In genomic region chr1:12511516-12512468, GRCh38 we compare ENCODE assay signal across 11 cellular contexts.
DNase-seq lines count a peak whose midpoint lies in the region; ATAC-seq, FAIRE-seq and TF ChIP-seq lines count a peak whose summit lies in the region.
"Had no signal": no experiment of that assay in that cellular context is flagged by ENCODE, and none has a peak within 500 bp of the region (broad histone marks: within the 10 kb centered on the region; RNA-seq: fewer than 3 reads in every experiment).

No MANE protein-coding gene starts in this region.

- H3K9ac ChIP-seq in astrocyte (ENCODE audit: low read length), result no peak overlapping the region

- H3K36me3 ChIP-seq in astrocyte (ENCODE audit: insufficient read depth, low read length) (no peaks in the 10 kb centered on the region), left lung (peaks cover 0 to 29% of the 10 kb centered on the region in 2 donors), thoracic aorta (peaks cover 9% of the 10 kb centered on the region)

- intact Hi-C loops in left lung (cut with DNase I), result no loop called here

- H3K4me1 ChIP-seq in astrocyte (ENCODE audit: insufficient read depth, low read length), result no peaks in the 10 kb centered on the region
- H3K4me1 ChIP-seq in left lung, result peaks cover 15 to 29% of the 10 kb centered on the region in 2 donors
- H3K4me1 ChIP-seq in thoracic aorta (ENCODE audit: control insufficient read depth in 1 of 2, low read depth in 2 of 2), result peaks cover 12 to 39% of the 10 kb centered on the region in 2 donors

- no peak overlapping the region for H2AFZ ChIP-seq in astrocyte (ENCODE audit: low read depth, low read length)

- H3K27ac Mint-ChIP-seq in activated CD8-positive, alpha-beta memory T cell treated with anti-CD3 and anti-CD28 coated beads, Interleukin-2, amount 10 ng/mL, durations not matched to agents 7 days and 5 days, result peak overlapping the region; percentile 69
- no peak overlapping the region for H3K27ac Mint-ChIP-seq in astrocyte (ENCODE audit: unreplicated experiment)

- H3K4me1 Mint-ChIP-seq in activated CD8-positive, alpha-beta memory T cell treated with anti-CD3 and anti-CD28 coated beads, Interleukin-2, amount 10 ng/mL, durations not matched to agents 7 days and 5 days, result peaks cover 28% of the 10 kb centered on the region
- no peaks in the 10 kb centered on the region for H3K4me1 Mint-ChIP-seq in astrocyte (ENCODE audit: low read depth, unreplicated experiment)

- H3K4me3 ChIP-seq in astrocyte (ENCODE audit: insufficient read depth, low read depth, low read length) (no peak overlapping the region), left lung (no peak overlapping the region), thoracic aorta (peak overlapping the region; percentile 10)

- no peaks in the 10 kb centered on the region for H3K9me3 Mint-ChIP-seq in activated CD8-positive, alpha-beta memory T cell treated with anti-CD3 and anti-CD28 coated beads, Interleukin-2, amount 10 ng/mL, durations not matched to agents 7 days and 5 days (ENCODE audit: low read depth)
- no peaks in the 10 kb centered on the region for H3K9me3 Mint-ChIP-seq in astrocyte (ENCODE audit: unreplicated experiment)

- FAIRE-seq in astrocyte (lab: Jason Lieb, UNC), result no peak

- ATAC-seq in activated CD8-positive, alpha-beta memory T cell treated with anti-CD3 and anti-CD28 coated beads, Interleukin-2, amount 10 ng/mL, durations not matched to agents 7 days and 5 days, result no peak
- ATAC-seq in left lung, result peak; percentile 18
- ATAC-seq in thoracic aorta (ENCODE audit: insufficient number of reproducible peaks, low FRiP score, low read depth), result no peak
- no peak for ATAC-seq in HG02763 (IDR thresholded peaks at IDR 0.05; ENCODE audit: unreplicated experiment)
- ATAC-seq in HG02885 (IDR thresholded peaks at IDR 0.05; ENCODE audit: poor library complexity, unreplicated experiment), result no peak
- ATAC-seq in HG02610 (IDR thresholded peaks at IDR 0.05; ENCODE audit: unreplicated experiment), result no peak

- H4K20me1 ChIP-seq in astrocyte (ENCODE audit: insufficient read depth, low read length), result no peaks in the 10 kb centered on the region

- TF ChIP-seq CTCF in astrocyte (IDR thresholded peaks at IDR 0.05; ENCODE audit: insufficient read depth, low read depth, low read length) (no peak), left lung (IDR thresholded peaks at IDR 0.05) (no peak), thoracic aorta (IDR thresholded peaks at IDR 0.05) (no peak)

- DNase-seq in activated CD8-positive, alpha-beta memory T cell treated with anti-CD3 and anti-CD28 coated beads, Interleukin-2, amount 10 ng/mL, durations not matched to agents 7 days and 5 days, result no peak
- DNase-seq in activated CD8-positive, alpha-beta memory T cell treated with anti-CD3 and anti-CD28 coated beads for 24 hours, result no peak
- DNase-seq in astrocyte (ENCODE audit: low read depth) (peak; percentile 42), left lung (no peak), thoracic aorta (ENCODE audit: low spot score) (no peak)
- DNase-seq: ACHN, NCI-H1694 treated with DMSO at 0.1 percent for 48 hours, SHP77 had no signal

- H3K27me3 ChIP-seq in astrocyte (ENCODE audit: insufficient read depth, low read length) (no peaks in the 10 kb centered on the region), left lung (no peaks in the 10 kb centered on the region), thoracic aorta (replicated peaks; ENCODE audit: insufficient read depth) (no peaks in the 10 kb centered on the region)

- H3K27me3 Mint-ChIP-seq in activated CD8-positive, alpha-beta memory T cell treated with anti-CD3 and anti-CD28 coated beads, Interleukin-2, amount 10 ng/mL, durations not matched to agents 7 days and 5 days, result no peaks in the 10 kb centered on the region
- no peaks in the 10 kb centered on the region for H3K27me3 Mint-ChIP-seq in astrocyte (ENCODE audit: low read depth, unreplicated experiment)

- CTCF ChIA-PET in activated CD8-positive, alpha-beta memory T cell treated with anti-CD3 and anti-CD28 coated beads, Interleukin-2, amount 10 ng/mL, durations not matched to agents 7 days and 5 days (lab: Charles Lee), result interaction anchor here (1.0 to 4.2 kb wide), 3 partner anchors 15 to 107 kb away, joined by 3 to 27 read pairs (median 6); partner anchors contain the start of gene DHRS3

- no peaks in the 10 kb centered on the region for H3K9me3 ChIP-seq in astrocyte (ENCODE audit: insufficient read depth, low read depth, low read length)
- no peaks in the 10 kb centered on the region for H3K9me3 ChIP-seq in left lung
- no peaks in the 10 kb centered on the region for H3K9me3 ChIP-seq in thoracic aorta

- peaks cover 18% of the 10 kb centered on the region for H3K36me3 Mint-ChIP-seq in activated CD8-positive, alpha-beta memory T cell treated with anti-CD3 and anti-CD28 coated beads, Interleukin-2, amount 10 ng/mL, durations not matched to agents 7 days and 5 days
- peaks cover 16% of the 10 kb centered on the region for H3K36me3 Mint-ChIP-seq in astrocyte (ENCODE audit: low read depth, unreplicated experiment)

- H3K27ac ChIP-seq in astrocyte (ENCODE audit: low read depth, low read length) (no peak overlapping the region), left lung (peak overlapping the region; percentile 54 to 58), thoracic aorta (peak overlapping the region; percentile 57 to 74)

- H3K79me2 ChIP-seq in astrocyte (ENCODE audit: insufficient read depth, low read length), result no peaks in the 10 kb centered on the region

- H3K4me2 ChIP-seq in astrocyte (ENCODE audit: low read length), result no peak overlapping the region

- peak overlapping the region; percentile 36 for H3K4me3 Mint-ChIP-seq in activated CD8-positive, alpha-beta memory T cell treated with anti-CD3 and anti-CD28 coated beads, Interleukin-2, amount 10 ng/mL, durations not matched to agents 7 days and 5 days
- no peak overlapping the region for H3K4me3 Mint-ChIP-seq in astrocyte (ENCODE audit: unreplicated experiment)
